Comparison of ENCODE assay signal across 2 cellular contexts in genomic region chr19:18995804-18996241, GRCh38.
TF ChIP-seq lines count a peak whose summit lies in the region.

No MANE protein-coding gene starts in this region.

TF ChIP-seq in HCT116, 20 proteins besides CTCF, POLR2A, EP300 and RAD21 (continued from another document):
- TF ChIP-seq JUND (IDR thresholded peaks at IDR 0.05) = no peak

TF ChIP-seq in liver, 16 proteins besides CTCF, POLR2A, EP300 and RAD21 (continued from another document):
- no peak for TF ChIP-seq ZBTB33 (IDR thresholded peaks at IDR 0.05)
- TF ChIP-seq JUND (IDR thresholded peaks at IDR 0.05) = no peak
